29 cellular contexts compared by ENCODE assay signal in the genomic region with DNA sequence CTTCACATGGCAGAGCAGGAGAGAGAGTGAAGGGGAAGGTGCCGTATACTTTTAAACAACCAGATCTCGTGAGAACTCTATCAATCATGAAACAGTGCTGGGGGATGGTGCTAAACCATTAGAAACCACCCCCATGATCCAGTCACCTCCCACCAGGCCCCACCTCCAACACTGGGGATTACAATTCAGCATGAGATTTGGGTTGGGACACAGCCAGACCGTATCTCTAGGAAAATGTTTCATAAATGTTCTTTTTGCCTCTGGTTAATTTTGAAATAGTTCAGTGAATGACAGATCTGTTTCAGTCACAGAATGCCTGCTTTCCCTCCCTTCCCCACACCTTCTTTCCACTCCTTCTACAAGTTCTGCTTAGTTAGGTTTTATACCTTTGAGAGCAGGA. TPM values are rescaled to one million over a fixed set of nuclear protein-coding genes. Genes with fewer than 3 reads are reported as not detected.
A peak's percentile ranks its signal among the peaks of the same experiment; 100 is the strongest.
DNase-seq lines count a peak whose midpoint lies in the region; ATAC-seq and TF ChIP-seq lines count a peak whose summit lies in the region.
"Had no signal": no experiment of that assay in that cellular context is flagged by ENCODE, and none has a peak within 500 bp of the region (broad histone marks: within the 10 kb centered on the region; RNA-seq: fewer than 3 reads in every experiment).

No MANE protein-coding gene starts in this region.

- H3K27me3 ChIP-seq in mammary epithelial cell (ENCODE audit: insufficient read depth, low read length) (peaks cover 6% of the 10 kb centered on the region), body of pancreas (no peaks in the 10 kb centered on the region), left lung (no peaks in the 10 kb centered on the region)
- H3K27me3 ChIP-seq: heart right ventricle, upper lobe of left lung had no signal

- intact Hi-C loops in MCF 10A (cut with micrococcal nuclease) = no loop called here
- intact Hi-C loops in mammary epithelial cell (cut with micrococcal nuclease) = no loop called here
- intact Hi-C loops in body of pancreas (cut with DNase I) = no loop called here
- intact Hi-C loops in left lung (cut with DNase I) = no loop called here

- no peak for TF ChIP-seq POLR2A in body of pancreas (IDR thresholded peaks at IDR 0.05)

- H3K4me3 ChIP-seq in mammary epithelial cell (replicated peaks in 1 of 3; ENCODE audit: insufficient read depth in 1 of 3, low read depth in 2 of 3, low read length in 3 of 3) (no peak overlapping the region), body of pancreas (no peak overlapping the region), left lung (no peak overlapping the region)
- H3K4me3 ChIP-seq: heart right ventricle, lung, mucosa of descending colon, skin epidermis, upper lobe of left lung had no signal

- H3K4me1 ChIP-seq in mammary epithelial cell (ENCODE audit: insufficient read depth, low read length) (no peaks in the 10 kb centered on the region), body of pancreas (peaks cover 77% of the 10 kb centered on the region), left lung (peaks cover 0 to 35% of the 10 kb centered on the region in 2 donors)

- H3K27me3 Mint-ChIP-seq in MCF 10A (ENCODE audit: insufficient read depth, unreplicated experiment) (peaks cover 9% of the 10 kb centered on the region), nephron (ENCODE audit: low read depth) (peaks cover 14% of the 10 kb centered on the region)
- H3K27me3 Mint-ChIP-seq: activated naive CD4-positive, alpha-beta T cell treated with anti-CD3 and anti-CD28 coated beads, Interleukin-2, amount 50 U/mL, for 24 hours had no signal

- DNase-seq in MCF 10A (ENCODE audit: unreplicated experiment) = no peak
- no peak for DNase-seq in mammary epithelial cell
- DNase-seq in body of pancreas = peak in 2 of 4 donors; percentile 27 to 45
- no peak for DNase-seq in stimulated activated CD4-positive, alpha-beta T cell treated with anti-CD3 and anti-CD28 coated beads, Interleukin-1b, Interleukin-23, amount 100 ng/mL, for 48 hours
- no peak for DNase-seq in left lung
- DNase-seq in NCI-H2029 (lab: John Stamatoyannopoulos, UW) = no peak
- DNase-seq in activated naive CD4-positive, alpha-beta T cell (lab: John Stamatoyannopoulos, UW) = no peak
- DNase-seq: activated CD8-positive, alpha-beta T cell treated with anti-CD3 and anti-CD28 coated beads, Interleukin-2, amount 10 ng/mL, durations not matched to agents 7 days and 5 days; AML-193; aorta; caudate nucleus; CD8-positive, alpha-beta T cell; endodermal cell; foreskin melanocyte; heart right ventricle; kidney glomerular epithelial cell; mucosa of descending colon; natural killer cell; NCI-H1048; NCI-H446 treated with DMSO at 0.1 percent for 48 hours; NCI-H774; SIG-M5; stimulated activated naive CD4-positive, alpha-beta T cell; T-helper 9 cell; upper lobe of left lung had no signal

- H3K79me2 ChIP-seq in mammary epithelial cell (ENCODE audit: insufficient read depth, low read length) = no peaks in the 10 kb centered on the region

- TF ChIP-seq CTCF in MCF 10A (IDR thresholded peaks at IDR 0.05; ENCODE audit: unreplicated experiment) = no peak
- TF ChIP-seq CTCF in mammary epithelial cell (conservative IDR thresholded peaks at IDR 0.05 in 1 of 2, IDR thresholded peaks at IDR 0.05 in 1 of 2; ENCODE audit: extremely low read depth in 1 of 2, insufficient read depth in 1 of 2, low read depth in 1 of 2, low read length in 2 of 2) = no peak
- TF ChIP-seq CTCF in body of pancreas (IDR thresholded peaks at IDR 0.05) = no peak
- no peak for TF ChIP-seq CTCF in nephron (IDR thresholded peaks at IDR 0.05; ENCODE audit: unreplicated experiment in 3 of 3)
- no peak for TF ChIP-seq CTCF in left lung (IDR thresholded peaks at IDR 0.05)

- H2AFZ ChIP-seq in mammary epithelial cell (ENCODE audit: low read depth, low read length) = no peak overlapping the region

- H3K4me1 Mint-ChIP-seq in MCF 10A (ENCODE audit: insufficient read depth, unreplicated experiment) = peaks cover 21% of the 10 kb centered on the region
- no peaks in the 10 kb centered on the region for H3K4me1 Mint-ChIP-seq in nephron

- dilution Hi-C loops in mammary epithelial cell (cut with HindIII; ENCODE audit: low sequenced_read_pairs) = no loop called here

- no peak overlapping the region for H3K9ac ChIP-seq in mammary epithelial cell (ENCODE audit: insufficient read depth, low read length)

- H3K9me3 ChIP-seq in mammary epithelial cell (replicated peaks; ENCODE audit: insufficient read depth, low read length) (no peaks in the 10 kb centered on the region), body of pancreas (no peaks in the 10 kb centered on the region), left lung (no peaks in the 10 kb centered on the region)
- H3K9me3 ChIP-seq: heart right ventricle, mucosa of descending colon, upper lobe of left lung had no signal

- H3K36me3 Mint-ChIP-seq in MCF 10A (ENCODE audit: insufficient read depth, unreplicated experiment) (peaks cover 4% of the 10 kb centered on the region), nephron (ENCODE audit: low read depth) (no peaks in the 10 kb centered on the region)
- H3K36me3 Mint-ChIP-seq: CD8-positive, alpha-beta T cell; natural killer cell had no signal

- BruUV-seq in MCF 10A (replicated peaks; lab: Mats Ljungman, UMichigan) (no TSS peak), mammary epithelial cell (replicated peaks; lab: Mats Ljungman, UMichigan) (no TSS peak)

- no peak overlapping the region for H3K4me2 ChIP-seq in mammary epithelial cell (ENCODE audit: insufficient read depth, low read depth, low read length)

- H3K27ac ChIP-seq in mammary epithelial cell (ENCODE audit: insufficient read depth, low read depth, low read length) = no peak overlapping the region
- peak overlapping the region in 3 of 4 donors; percentile 18 to 42 (median 24) for H3K27ac ChIP-seq in body of pancreas
- H3K27ac ChIP-seq in left lung = no peak overlapping the region
- H3K27ac ChIP-seq: heart right ventricle, skin epidermis, upper lobe of left lung had no signal

- 60% methylated on average over 3 of the region's 3 CpGs for WGBS in mammary epithelial cell (ENCODE audit: low coverage, missing lambda C conversion rate)
- WGBS in body of pancreas, 2 donors = 29 to 35% methylated on average over 3 of the region's 3 CpGs

- H3K27ac Mint-ChIP-seq in MCF 10A (ENCODE audit: low read depth, unreplicated experiment) (peak overlapping the region; percentile 63), nephron (peak overlapping the region in 2 of 3 experiments; percentile 27 to 33)
- H3K27ac Mint-ChIP-seq: activated CD8-positive, alpha-beta T cell treated with anti-CD3 and anti-CD28 coated beads, Interleukin-2, amount 10 ng/mL, durations not matched to agents 7 days and 5 days; activated naive CD4-positive, alpha-beta T cell treated with anti-CD3 and anti-CD28 coated beads, Interleukin-2, amount 50 U/mL, for 24 hours; CD8-positive, alpha-beta T cell; endodermal cell; natural killer cell had no signal

- no peaks in the 10 kb centered on the region for H3K36me3 ChIP-seq in mammary epithelial cell (ENCODE audit: insufficient read depth, low read length)
- H3K36me3 ChIP-seq in body of pancreas (replicated peaks in 1 of 2; ENCODE audit: insufficient read depth in 1 of 2, low read depth in 2 of 2) = no peaks in the 10 kb centered on the region
- no peaks in the 10 kb centered on the region for H3K36me3 ChIP-seq in left lung
- H3K36me3 ChIP-seq: heart right ventricle, upper lobe of left lung had no signal

- CTCF ChIA-PET in MCF 10A (lab: Yijun Ruan, JAX) (no interaction called here), mammary epithelial cell (lab: Charles Lee; ENCODE audit: low non-redundant PET) (no interaction called here)

- H3K9me3 Mint-ChIP-seq in MCF 10A (ENCODE audit: unreplicated experiment) (no peaks in the 10 kb centered on the region), nephron (no peaks in the 10 kb centered on the region)
- H3K9me3 Mint-ChIP-seq: activated naive CD4-positive, alpha-beta T cell treated with anti-CD3 and anti-CD28 coated beads, Interleukin-2, amount 50 U/mL, for 24 hours; CD8-positive, alpha-beta T cell; endodermal cell; natural killer cell had no signal

- no peak for ATAC-seq in body of pancreas
- no peak for ATAC-seq in left lung
- ATAC-seq: activated CD8-positive, alpha-beta T cell treated with anti-CD3 and anti-CD28 coated beads, Interleukin-2, amount 10 ng/mL, durations not matched to agents 7 days and 5 days; CD8-positive, alpha-beta T cell; heart right ventricle; mucosa of descending colon; natural killer cell had no signal

- in situ Hi-C loops in mammary epithelial cell (cut with MboI; ENCODE audit: low sequenced_read_pairs in 2 of 2) = no loop called here

- POLR2A ChIA-PET in MCF 10A (lab: Yijun Ruan, JAX) = interaction anchor here (0.7 to 0.9 kb wide), 3 partner anchors 8 to 29 kb away, joined by 3 to 4 read pairs (median 3); no protein-coding TSS in a partner anchor

- H4K20me1 ChIP-seq in mammary epithelial cell (ENCODE audit: insufficient read depth, low read length) = no peaks in the 10 kb centered on the region

- H3K4me3 Mint-ChIP-seq in MCF 10A (ENCODE audit: unreplicated experiment) = no peak overlapping the region
- H3K4me3 Mint-ChIP-seq in nephron = no peak overlapping the region
- H3K4me3 Mint-ChIP-seq: activated CD8-positive, alpha-beta T cell treated with anti-CD3 and anti-CD28 coated beads, Interleukin-2, amount 10 ng/mL, durations not matched to agents 7 days and 5 days; activated naive CD4-positive, alpha-beta T cell treated with anti-CD3 and anti-CD28 coated beads, Interleukin-2, amount 50 U/mL, for 24 hours; CD8-positive, alpha-beta T cell; endodermal cell; natural killer cell had no signal

RNA-seq across cellular contexts. Expression of a gene that starts 27.0 kb away (rescaled TPM):
- total RNA-seq in MCF 10A (2022) (0.19 and 0.34 TPM in 2 replicates), mammary epithelial cell (under 1 TPM in 1 of 2 donors, not detected in 1; 0.33 TPM), body of pancreas (10 to 100 TPM; 31.6 to 41.8 TPM), left lung (10 to 100 TPM; 10.3 to 15.0 TPM)
- not detected for polyA plus RNA-seq in mammary epithelial cell
- not detected for polyA minus RNA-seq in mammary epithelial cell

Comparison
In these comparisons a context has a peak if more than half of its experiments do, and no peak if none do; other contexts are left out.
1. H3K27ac ChIP-seq: peak in body of pancreas (3 of 4); none in mammary epithelial cell (single experiment) and left lung (0 of 2).